In genomic region chr1:9196129-9197040, GRCh38 we compare ENCODE assay signal across 8 cellular contexts. TPM values are rescaled to one million over a fixed set of nuclear protein-coding genes. Genes with fewer than 3 reads are reported as not detected.
DNase-seq lines count a peak whose midpoint lies in the region; ATAC-seq, FAIRE-seq and TF ChIP-seq lines count a peak whose summit lies in the region.

No MANE protein-coding gene starts in this region.

- peaks cover 16% of the 10 kb centered on the region for H3K4me1 Mint-ChIP-seq in T-helper 1 cell treated with Interleukin-12 subunit alpha and Interleukin-12 subunit beta and Interleukin-4 antibody, amounts not matched to agents 30 μg/mL and 1 μg/mL, for 36 hours (ENCODE audit: low read depth)

- H3K27me3 Mint-ChIP-seq in T-helper 1 cell treated with Interleukin-12 subunit alpha and Interleukin-12 subunit beta and Interleukin-4 antibody, amounts not matched to agents 30 μg/mL and 1 μg/mL, for 36 hours (ENCODE audit: low read depth) = peaks cover 73% of the 10 kb centered on the region

- peak overlapping the region; percentile 10 for H3K27ac Mint-ChIP-seq in T-helper 1 cell treated with Interleukin-12 subunit alpha and Interleukin-12 subunit beta and Interleukin-4 antibody, amounts not matched to agents 30 μg/mL and 1 μg/mL, for 36 hours

- H3K27me3 ChIP-seq in small intestine (ENCODE audit: control insufficient read depth in 2 of 2, insufficient read depth in 2 of 2, low read length in 2 of 2) = peaks cover 7 to 26% of the 10 kb centered on the region in 2 donors

- no peak for ATAC-seq in GM21529 (IDR thresholded peaks at IDR 0.05; ENCODE audit: unreplicated experiment)

- FAIRE-seq in A204.1 (lab: Jason Lieb, UNC) (peak; percentile 85), small intestine (lab: Jason Lieb, UNC) (no peak)

- H3K9me3 Mint-ChIP-seq in T-helper 1 cell treated with Interleukin-12 subunit alpha and Interleukin-12 subunit beta and Interleukin-4 antibody, amounts not matched to agents 30 μg/mL and 1 μg/mL, for 36 hours = no peaks in the 10 kb centered on the region

- H3K4me3 ChIP-seq in LNCaP clone FGC (ENCODE audit: low read depth, low read length) = no peak overlapping the region
- no peak overlapping the region for H3K4me3 ChIP-seq in astrocyte of the cerebellum (ENCODE audit: low read depth, low read length)
- H3K4me3 ChIP-seq in small intestine (ENCODE audit: low read depth in 1 of 2, low read length in 2 of 2) = no peak overlapping the region

- WGBS in small intestine, 3 donors = 23 to 25% (median 24%) methylated on average over 31 of the region's 31 CpGs

- no peaks in the 10 kb centered on the region for H3K36me3 ChIP-seq in small intestine (ENCODE audit: control insufficient read depth in 2 of 2, insufficient read depth in 2 of 2, low read length in 2 of 2)

- peaks cover 0 to 3% of the 10 kb centered on the region in 2 donors for H3K4me1 ChIP-seq in small intestine (ENCODE audit: control insufficient read depth in 2 of 2, insufficient read depth in 1 of 2, low read depth in 1 of 2, low read length in 1 of 2)

- in situ Hi-C loops in astrocyte of the cerebellum (cut with HindIII; ENCODE audit: low sequenced_read_pairs) = no loop called here

- peak overlapping the region in 1 of 2 donors; percentile 49 for H3K27ac ChIP-seq in small intestine (ENCODE audit: low read depth in 1 of 2, low read length in 1 of 2)

- H3K9me3 ChIP-seq in small intestine (ENCODE audit: control insufficient read depth, low read depth) = no peaks in the 10 kb centered on the region

- TF ChIP-seq CTCF in GM12874 (IDR thresholded peaks at IDR 0.05; ENCODE audit: insufficient read depth, low read depth, low read length) = peak; percentile 68
- peak; percentile 86 for TF ChIP-seq CTCF in LNCaP clone FGC (IDR thresholded peaks at IDR 0.05; ENCODE audit: control insufficient read depth, extremely low read depth, insufficient read depth)
- TF ChIP-seq CTCF in astrocyte of the cerebellum (IDR thresholded peaks at IDR 0.05; ENCODE audit: low read depth, low read length, missing control alignments) = peak; percentile 81

- H3K4me3 Mint-ChIP-seq in T-helper 1 cell treated with Interleukin-12 subunit alpha and Interleukin-12 subunit beta and Interleukin-4 antibody, amounts not matched to agents 30 μg/mL and 1 μg/mL, for 36 hours = no peak overlapping the region

- no peaks in the 10 kb centered on the region for H3K36me3 Mint-ChIP-seq in T-helper 1 cell treated with Interleukin-12 subunit alpha and Interleukin-12 subunit beta and Interleukin-4 antibody, amounts not matched to agents 30 μg/mL and 1 μg/mL, for 36 hours (ENCODE audit: low read depth)

- no peak for DNase-seq in LNCaP clone FGC (ENCODE audit: low read depth)
- peak; percentile 53 for DNase-seq in astrocyte of the cerebellum (ENCODE audit: low read depth)
- peak; percentile 60 to 70 for DNase-seq in hippocampal formation (lab: John Stamatoyannopoulos, UW)
- DNase-seq in small intestine = peak; percentile 56

RNA-seq across cellular contexts. Expression of gene H6PD, which starts 38.2 kb away (rescaled TPM):
- polyA plus RNA-seq in small intestine = 10 to 100 TPM in 1 of 3 donors, 1 to 10 TPM in 2; 2.7 to 25.8 (median 2.9) TPM
